1 cellular context compared by ENCODE assay signal in the genomic region with DNA sequence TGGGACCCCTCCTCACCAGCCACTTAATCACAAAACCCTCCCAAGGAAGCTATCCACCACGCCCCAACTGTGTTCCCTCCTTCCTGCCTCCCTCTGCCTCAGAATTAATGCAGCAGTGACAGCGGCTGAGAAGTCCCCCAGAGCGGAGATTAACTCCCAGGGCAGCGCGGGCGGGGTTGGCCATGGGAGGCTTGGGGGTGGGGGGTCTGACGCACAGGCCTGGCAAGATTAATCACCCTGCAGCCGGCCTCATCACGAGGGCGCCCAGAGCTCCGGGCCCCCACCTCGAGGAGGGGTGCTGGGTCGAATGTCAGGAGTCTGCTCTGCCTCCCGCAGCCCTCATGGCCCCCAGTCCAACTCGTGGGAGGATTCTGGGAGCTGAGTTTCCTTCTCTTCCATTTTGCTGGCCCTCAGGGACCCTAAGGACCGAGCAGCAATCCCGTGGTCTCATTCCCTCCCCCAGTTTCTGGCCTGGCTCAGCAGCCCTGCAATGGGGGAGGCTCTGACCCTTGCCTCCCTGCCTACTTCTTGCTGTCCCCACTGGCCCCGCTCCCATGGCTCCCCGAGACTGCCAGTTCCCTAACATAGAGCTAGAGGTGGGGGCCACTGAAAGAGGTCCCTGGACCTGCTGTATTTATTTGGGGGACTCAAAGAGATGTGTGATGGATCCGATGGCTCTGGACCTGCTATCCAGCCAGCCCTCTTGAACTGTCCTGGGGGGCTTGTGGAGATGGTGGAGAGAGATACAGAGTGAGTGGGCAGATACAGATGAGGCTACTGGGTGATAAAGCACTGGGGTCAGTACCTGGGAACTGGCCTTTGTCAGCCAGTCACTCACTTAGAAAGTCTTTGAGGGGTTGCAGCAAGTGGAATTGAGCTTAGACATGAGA.
A peak's percentile ranks its signal among the peaks of the same experiment; 100 is the strongest.
TF ChIP-seq lines count a peak whose summit lies in the region.

No MANE protein-coding gene starts in this region.

TF ChIP-seq in K562, 482 proteins besides CTCF, POLR2A, EP300 and RAD21 (continued from another document):
- 0 out of 2 replicates have a peak, but pooled peaks have one; percentile 41 for TF ChIP-seq CUX1 (CRISPR knock-in tag; IDR thresholded peaks at IDR 0.05)
- peak; percentile 50 to 66; a peak in 1 of 4 replicates for TF ChIP-seq MAZ (CRISPR knock-in tag; conservative IDR thresholded peaks at IDR 0.05 in 1 of 2, IDR thresholded peaks at IDR 0.05 in 1 of 2)
- TF ChIP-seq, protein P1, sequence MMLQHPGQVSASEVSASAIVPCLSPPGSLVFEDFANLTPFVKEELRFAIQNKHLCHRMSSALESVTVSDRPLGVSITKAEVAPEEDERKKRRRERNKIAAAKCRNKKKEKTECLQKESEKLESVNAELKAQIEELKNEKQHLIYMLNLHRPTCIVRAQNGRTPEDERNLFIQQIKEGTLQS (IDR thresholded peaks at IDR 0.05), result peak; percentile 31; the same call in 1 of the 2 replicates
- TF ChIP-seq, protein P1 (CRISPR knock-in tag; conservative IDR thresholded peaks at IDR 0.05), result no peak
- TF ChIP-seq MEIS2 (IDR thresholded peaks at IDR 0.05; ENCODE audit: partially characterized antibody), result peak; percentile 89
- TF ChIP-seq NR2C2 (CRISPR knock-in tag; IDR thresholded peaks at IDR 0.05), result no peak
- TF ChIP-seq NR2C2 (tag; IDR thresholded peaks at IDR 0.05), result peak; percentile 59; the same call in 1 of the 2 replicates
- TF ChIP-seq, protein P2, sequence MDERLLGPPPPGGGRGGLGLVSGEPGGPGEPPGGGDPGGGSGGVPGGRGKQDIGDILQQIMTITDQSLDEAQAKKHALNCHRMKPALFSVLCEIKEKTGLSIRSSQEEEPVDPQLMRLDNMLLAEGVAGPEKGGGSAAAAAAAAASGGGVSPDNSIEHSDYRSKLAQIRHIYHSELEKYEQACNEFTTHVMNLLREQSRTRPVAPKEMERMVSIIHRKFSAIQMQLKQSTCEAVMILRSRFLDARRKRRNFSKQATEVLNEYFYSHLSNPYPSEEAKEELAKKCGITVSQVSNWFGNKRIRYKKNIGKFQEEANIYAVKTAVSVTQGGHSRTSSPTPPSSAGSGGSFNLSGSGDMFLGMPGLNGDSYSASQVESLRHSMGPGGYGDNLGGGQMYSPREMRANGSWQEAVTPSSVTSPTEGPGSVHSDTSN (CRISPR knock-in tag; IDR thresholded peaks at IDR 0.05; ENCODE audit: low read depth), result no peak
- TF ChIP-seq, protein P2 (tag; conservative IDR thresholded peaks at IDR 0.05; ENCODE audit: low read depth), result peak; percentile 87
- no peak for TF ChIP-seq BRD4 (IDR thresholded peaks at IDR 0.05)
- TF ChIP-seq, protein P3, sequence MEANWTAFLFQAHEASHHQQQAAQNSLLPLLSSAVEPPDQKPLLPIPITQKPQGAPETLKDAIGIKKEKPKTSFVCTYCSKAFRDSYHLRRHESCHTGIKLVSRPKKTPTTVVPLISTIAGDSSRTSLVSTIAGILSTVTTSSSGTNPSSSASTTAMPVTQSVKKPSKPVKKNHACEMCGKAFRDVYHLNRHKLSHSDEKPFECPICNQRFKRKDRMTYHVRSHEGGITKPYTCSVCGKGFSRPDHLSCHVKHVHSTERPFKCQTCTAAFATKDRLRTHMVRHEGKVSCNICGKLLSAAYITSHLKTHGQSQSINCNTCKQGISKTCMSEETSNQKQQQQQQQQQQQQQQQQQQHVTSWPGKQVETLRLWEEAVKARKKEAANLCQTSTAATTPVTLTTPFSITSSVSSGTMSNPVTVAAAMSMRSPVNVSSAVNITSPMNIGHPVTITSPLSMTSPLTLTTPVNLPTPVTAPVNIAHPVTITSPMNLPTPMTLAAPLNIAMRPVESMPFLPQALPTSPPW (CRISPR knock-in tag; IDR thresholded peaks at IDR 0.05), result peak; percentile 85
- TF ChIP-seq JUND (IDR thresholded peaks at IDR 0.05; ENCODE audit: borderline replicate concordance, low read depth, low read length), result 0 out of 2 replicates have a peak, but pooled peaks have one; percentile 1
- no peak for TF ChIP-seq JUND (tag; IDR thresholded peaks at IDR 0.05; ENCODE audit: borderline replicate concordance, low read depth, low read length)
- TF ChIP-seq, protein P4, sequence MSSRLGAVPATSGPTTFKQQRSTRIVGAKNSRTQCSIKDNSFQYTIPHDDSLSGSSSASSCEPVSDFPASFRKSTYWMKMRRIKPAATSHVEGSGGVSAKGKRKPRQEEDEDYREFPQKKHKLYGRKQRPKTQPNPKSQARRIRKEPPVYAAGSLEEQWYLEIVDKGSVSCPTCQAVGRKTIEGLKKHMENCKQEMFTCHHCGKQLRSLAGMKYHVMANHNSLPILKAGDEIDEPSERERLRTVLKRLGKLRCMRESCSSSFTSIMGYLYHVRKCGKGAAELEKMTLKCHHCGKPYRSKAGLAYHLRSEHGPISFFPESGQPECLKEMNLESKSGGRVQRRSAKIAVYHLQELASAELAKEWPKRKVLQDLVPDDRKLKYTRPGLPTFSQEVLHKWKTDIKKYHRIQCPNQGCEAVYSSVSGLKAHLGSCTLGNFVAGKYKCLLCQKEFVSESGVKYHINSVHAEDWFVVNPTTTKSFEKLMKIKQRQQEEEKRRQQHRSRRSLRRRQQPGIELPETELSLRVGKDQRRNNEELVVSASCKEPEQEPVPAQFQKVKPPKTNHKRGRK (tag; IDR thresholded peaks at IDR 0.05), result no peak
- TF ChIP-seq ETV5 (CRISPR knock-in tag; IDR thresholded peaks at IDR 0.05; ENCODE audit: low read depth), result 0 out of 2 replicates have a peak, but pooled peaks have one; percentile 26
